ENCODE assay signal across 1 cellular context in genomic region chr2:2147024-2147900, GRCh38.
TF ChIP-seq lines count a peak whose summit lies in the region.

No MANE protein-coding gene starts in this region.

TF ChIP-seq in SK-N-SH, 30 proteins besides CTCF, POLR2A, EP300 and RAD21 (continued from another document):
- TF ChIP-seq FOXJ3 (CRISPR knock-in tag; IDR thresholded peaks at IDR 0.05) (no peak), USF2 (IDR thresholded peaks at IDR 0.05; ENCODE audit: borderline replicate concordance, low read depth, low read length) (no peak), MAX (IDR thresholded peaks at IDR 0.05; ENCODE audit: low read depth) (no peak), SIN3A (IDR thresholded peaks at IDR 0.05; ENCODE audit: borderline replicate concordance, low read depth, low read length) (no peak), MEF2A (IDR thresholded peaks at IDR 0.05; ENCODE audit: borderline replicate concordance, low read depth) (no peak)
